ENCODE assay signal across 15 cellular contexts in the genomic region with DNA sequence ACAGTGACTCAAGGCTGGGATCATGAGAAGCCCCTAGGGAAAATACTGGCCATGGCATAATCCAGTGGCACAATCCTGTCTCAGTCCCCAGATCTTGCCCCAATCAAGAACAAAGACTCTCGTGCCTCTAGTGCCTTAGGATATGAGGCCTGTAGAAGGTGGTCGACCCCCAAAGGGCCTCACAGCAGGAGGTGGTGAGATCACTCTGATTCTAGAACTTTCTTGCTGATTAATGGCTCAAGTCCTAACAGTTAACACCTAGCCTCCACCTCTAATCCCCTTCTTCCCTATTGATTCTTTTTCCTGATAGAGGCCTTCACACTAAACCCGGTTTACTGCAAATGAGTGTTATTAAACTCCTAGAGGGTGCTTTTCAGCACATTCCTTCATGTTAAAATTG.
DNase-seq lines count a peak whose midpoint lies in the region; ATAC-seq and TF ChIP-seq lines count a peak whose summit lies in the region.
"Had no signal": no experiment of that assay in that cellular context is flagged by ENCODE, and none has a peak within 500 bp of the region (broad histone marks: within the 10 kb centered on the region; RNA-seq: fewer than 3 reads in every experiment).

No MANE protein-coding gene starts in this region.

- H3K18ac ChIP-seq in mesendoderm (ENCODE audit: low read length): no peak overlapping the region

- no peaks in the 10 kb centered on the region for H3K9me3 ChIP-seq in psoas muscle

- H3K36me3 ChIP-seq in mesendoderm (ENCODE audit: control insufficient read depth, insufficient read depth, low read length) (no peaks in the 10 kb centered on the region), psoas muscle (ENCODE audit: insufficient read depth in 1 of 2, low read depth in 1 of 2) (no peaks in the 10 kb centered on the region)

- no peak overlapping the region for H4K5ac ChIP-seq in mesendoderm (ENCODE audit: low read length)

- H3K4ac ChIP-seq in mesendoderm (ENCODE audit: low read depth, low read length): no peak overlapping the region

- no peak overlapping the region for H2BK5ac ChIP-seq in mesendoderm (ENCODE audit: low read length)

- no peaks in the 10 kb centered on the region for H3K27me3 ChIP-seq in mesendoderm (ENCODE audit: insufficient read depth, low read length, poor library complexity)
- H3K27me3 ChIP-seq in psoas muscle (ENCODE audit: insufficient read depth in 3 of 3, low read length in 2 of 3): no peaks in the 10 kb centered on the region
- H3K27me3 ChIP-seq: BLaER1 treated with 17β-estradiol and CSF1 and Interleukin-3, amounts not matched to agents 10 nM and 100 nM had no signal

- no peaks in the 10 kb centered on the region for H3K79me1 ChIP-seq in mesendoderm (ENCODE audit: low read length)

- no CpG with 5 or more reads among the region's 3 CpGs for WGBS in mesendoderm (ENCODE audit: extremely low coverage, insufficient coverage, low lambda C conversion rate)
- WGBS in psoas muscle, 3 donors: 77 to 85% (median 78%) methylated on average over 3 of the region's 3 CpGs

- no peak overlapping the region for H3K4me3 ChIP-seq in mesendoderm (ENCODE audit: low read length)
- no peak overlapping the region for H3K4me3 ChIP-seq in psoas muscle
- H3K4me3 ChIP-seq: BLaER1 treated with 17β-estradiol and CSF1 and Interleukin-3, amounts not matched to agents 10 nM and 100 nM; K562 had no signal

- intact Hi-C loops in activated T-helper 1 cell treated with anti-CD3 and anti-CD28 coated beads, Interleukin-12 subunit alpha, Interleukin-12 subunit beta, Interleukin-2, Interleukin-4 antibody, amounts not matched to agents 30 ng/mL and 10 ng/mL and 1 ng/mL, durations not matched to agents 14 hours and 24 hours and 36 hours (cut with micrococcal nuclease): no loop called here
- intact Hi-C loops in psoas muscle (cut with DNase I) (no loop called here), posterior vena cava (cut with DNase I) (loop anchor here in 1 of 2 donors (10.0 kb wide), 1 partner anchor 256 kb away; no protein-coding TSS in a partner anchor)

- no peak overlapping the region for H2BK120ac ChIP-seq in mesendoderm (ENCODE audit: low read depth, low read length)

- H3K56ac ChIP-seq in mesendoderm (ENCODE audit: low read length): no peak overlapping the region

- peak overlapping the region; percentile 25 for H3K27ac Mint-ChIP-seq in activated T-helper 1 cell treated with anti-CD3 and anti-CD28 coated beads, Interleukin-12 subunit alpha, Interleukin-12 subunit beta, Interleukin-2, Interleukin-4 antibody, amounts not matched to agents 30 ng/mL and 10 ng/mL and 1 ng/mL, durations not matched to agents 14 hours and 24 hours and 36 hours
- H3K27ac Mint-ChIP-seq in activated T-cell treated with anti-CD3 and anti-CD28 coated beads, Interleukin-2, amount 50 U/mL, for 72 hours: no peak overlapping the region
- H3K27ac Mint-ChIP-seq: CD4-positive, alpha-beta T cell had no signal

- no peaks in the 10 kb centered on the region for H3K27me3 Mint-ChIP-seq in activated T-helper 1 cell treated with anti-CD3 and anti-CD28 coated beads, Interleukin-12 subunit alpha, Interleukin-12 subunit beta, Interleukin-2, Interleukin-4 antibody, amounts not matched to agents 30 ng/mL and 10 ng/mL and 1 ng/mL, durations not matched to agents 14 hours and 24 hours and 36 hours (ENCODE audit: insufficient read depth)
- H3K27me3 Mint-ChIP-seq in activated T-cell treated with anti-CD3 and anti-CD28 coated beads, Interleukin-2, amount 50 U/mL, for 72 hours (ENCODE audit: low read depth): no peaks in the 10 kb centered on the region
- H3K27me3 Mint-ChIP-seq: CD4-positive, alpha-beta T cell had no signal

- H3K4me1 ChIP-seq in mesendoderm (ENCODE audit: control insufficient read depth, low read depth, low read length) (peaks cover 14% of the 10 kb centered on the region), psoas muscle (peaks cover 28% of the 10 kb centered on the region)

- no peak overlapping the region for H3K23ac ChIP-seq in mesendoderm (ENCODE audit: low read length)

- no peak overlapping the region for H2BK15ac ChIP-seq in mesendoderm (replicated peaks; ENCODE audit: low read depth)

- H3K4me3 Mint-ChIP-seq in activated T-helper 1 cell treated with anti-CD3 and anti-CD28 coated beads, Interleukin-12 subunit alpha, Interleukin-12 subunit beta, Interleukin-2, Interleukin-4 antibody, amounts not matched to agents 30 ng/mL and 10 ng/mL and 1 ng/mL, durations not matched to agents 14 hours and 24 hours and 36 hours: no peak overlapping the region
- no peak overlapping the region for H3K4me3 Mint-ChIP-seq in activated T-cell treated with anti-CD3 and anti-CD28 coated beads, Interleukin-2, amount 50 U/mL, for 72 hours
- H3K4me3 Mint-ChIP-seq: CD4-positive, alpha-beta T cell had no signal

- H3K9ac ChIP-seq in mesendoderm (ENCODE audit: low read length): no peak overlapping the region
- H3K9ac ChIP-seq: BLaER1 treated with 17β-estradiol and CSF1 and Interleukin-3, amounts not matched to agents 10 nM and 100 nM had no signal

- no peak overlapping the region for H4K8ac ChIP-seq in mesendoderm (ENCODE audit: low read depth, low read length)

- no peaks in the 10 kb centered on the region for H3K4me1 Mint-ChIP-seq in activated T-helper 1 cell treated with anti-CD3 and anti-CD28 coated beads, Interleukin-12 subunit alpha, Interleukin-12 subunit beta, Interleukin-2, Interleukin-4 antibody, amounts not matched to agents 30 ng/mL and 10 ng/mL and 1 ng/mL, durations not matched to agents 14 hours and 24 hours and 36 hours (ENCODE audit: low read depth)
- H3K4me1 Mint-ChIP-seq in activated T-cell treated with anti-CD3 and anti-CD28 coated beads, Interleukin-2, amount 50 U/mL, for 72 hours (ENCODE audit: low read depth): no peaks in the 10 kb centered on the region

- no peak overlapping the region for H2AK5ac ChIP-seq in mesendoderm (ENCODE audit: low read length)

- no peak overlapping the region for H3K4me2 ChIP-seq in mesendoderm (ENCODE audit: low read length)
- H3K4me2 ChIP-seq: BLaER1 treated with 17β-estradiol and CSF1 and Interleukin-3, amounts not matched to agents 10 nM and 100 nM had no signal

- H3K36me3 Mint-ChIP-seq in activated T-helper 1 cell treated with anti-CD3 and anti-CD28 coated beads, Interleukin-12 subunit alpha, Interleukin-12 subunit beta, Interleukin-2, Interleukin-4 antibody, amounts not matched to agents 30 ng/mL and 10 ng/mL and 1 ng/mL, durations not matched to agents 14 hours and 24 hours and 36 hours (ENCODE audit: low read depth): peaks cover 2% of the 10 kb centered on the region
- no peaks in the 10 kb centered on the region for H3K36me3 Mint-ChIP-seq in activated T-cell treated with anti-CD3 and anti-CD28 coated beads, Interleukin-2, amount 50 U/mL, for 72 hours (ENCODE audit: insufficient read depth in 2 of 2)

- DNase-seq in NCI-H82 (lab: John Stamatoyannopoulos, UW) (peak; percentile 56), NCI-H82 treated with DMSO at 0.1 percent for 48 hours (lab: John Stamatoyannopoulos, UW; ENCODE audit: unreplicated experiment) (no peak), mesendoderm (peak; percentile 70), psoas muscle (no peak), posterior vena cava (ENCODE audit: low spot score) (no peak)
- no peak for DNase-seq in activated T-helper 1 cell treated with anti-CD3 and anti-CD28 coated beads, Interleukin-12 subunit alpha, Interleukin-12 subunit beta, Interleukin-2, Interleukin-4 antibody, amounts not matched to agents 30 ng/mL and 10 ng/mL and 1 ng/mL, durations not matched to agents 14 hours and 24 hours and 36 hours (ENCODE audit: low spot score)
- no peak for DNase-seq in activated T-cell treated with anti-CD3 and anti-CD28 coated beads, Interleukin-2, amount 50 U/mL, for 72 hours
- DNase-seq: CD4-positive, alpha-beta T cell; DMS79; EL; HCEC 1CT had no signal

- H3K9me3 Mint-ChIP-seq in activated T-helper 1 cell treated with anti-CD3 and anti-CD28 coated beads, Interleukin-12 subunit alpha, Interleukin-12 subunit beta, Interleukin-2, Interleukin-4 antibody, amounts not matched to agents 30 ng/mL and 10 ng/mL and 1 ng/mL, durations not matched to agents 14 hours and 24 hours and 36 hours: no peaks in the 10 kb centered on the region
- H3K9me3 Mint-ChIP-seq in activated T-cell treated with anti-CD3 and anti-CD28 coated beads, Interleukin-2, amount 50 U/mL, for 72 hours: no peaks in the 10 kb centered on the region
- H3K9me3 Mint-ChIP-seq: CD4-positive, alpha-beta T cell had no signal

- ATAC-seq in psoas muscle (no peak), GM19324 (IDR thresholded peaks at IDR 0.05; ENCODE audit: low FRiP score, unreplicated experiment) (no peak)
- ATAC-seq in activated T-cell treated with anti-CD3 and anti-CD28 coated beads, Interleukin-2, amount 50 U/mL, for 72 hours (replicated peaks in 1 of 2): no peak
- ATAC-seq: K562 had no signal

- H3K27ac ChIP-seq in mesendoderm (ENCODE audit: low read depth, low read length) (no peak overlapping the region), psoas muscle (no peak overlapping the region)
- H3K27ac ChIP-seq: 22Rv1; BLaER1 treated with 17β-estradiol and CSF1 and Interleukin-3, amounts not matched to agents 10 nM and 100 nM had no signal

- H3K79me2 ChIP-seq in mesendoderm (ENCODE audit: control insufficient read depth, insufficient read depth, low read length): no peaks in the 10 kb centered on the region

- TF ChIP-seq CTCF in psoas muscle (IDR thresholded peaks at IDR 0.05): no peak

Comparison
In these comparisons a context has a peak if more than half of its experiments do, and no peak if none do; other contexts are left out.
1. DNase-seq: peak in NCI-H82 (single experiment) and mesendoderm (single experiment); none in NCI-H82 treated with DMSO at 0.1 percent for 48 hours (single experiment), activated T-helper 1 cell treated with anti-CD3 and anti-CD28 coated beads, Interleukin-12 subunit alpha, Interleukin-12 subunit beta, Interleukin-2, Interleukin-4 antibody, amounts not matched to agents 30 ng/mL and 10 ng/mL and 1 ng/mL, durations not matched to agents 14 hours and 24 hours and 36 hours (single experiment), psoas muscle (0 of 2), posterior vena cava (single experiment) and activated T-cell treated with anti-CD3 and anti-CD28 coated beads, Interleukin-2, amount 50 U/mL, for 72 hours (0 of 2).